7 cellular contexts compared by ENCODE assay signal in genomic region chr7:153447021-153447420, GRCh38.
"Had no signal": no experiment of that assay in that cellular context is flagged by ENCODE, and none has a peak within 500 bp of the region (broad histone marks: within the 10 kb centered on the region; RNA-seq: fewer than 3 reads in every experiment).

No MANE protein-coding gene starts in this region.

- H3K36me3 ChIP-seq: HAP-1 had no signal

- H3K27ac Mint-ChIP-seq: HFFc6 had no signal

- H2AFZ ChIP-seq: GM23248 had no signal

- DNase-seq: GM23248, GOT3, H7, HFFc6, IMR-90 had no signal

- H3K27ac ChIP-seq: GM23248 had no signal

- H3K4me3 ChIP-seq: GM23248, HAP-1, K562 had no signal

- H3K9me3 ChIP-seq: HAP-1 had no signal

- H3K4me1 ChIP-seq: HAP-1 had no signal

- H3K4me3 Mint-ChIP-seq: HFFc6 had no signal

- H3K9ac ChIP-seq: GM23248 had no signal
